ENCODE assay signal across 1 cellular context in the genomic region with DNA sequence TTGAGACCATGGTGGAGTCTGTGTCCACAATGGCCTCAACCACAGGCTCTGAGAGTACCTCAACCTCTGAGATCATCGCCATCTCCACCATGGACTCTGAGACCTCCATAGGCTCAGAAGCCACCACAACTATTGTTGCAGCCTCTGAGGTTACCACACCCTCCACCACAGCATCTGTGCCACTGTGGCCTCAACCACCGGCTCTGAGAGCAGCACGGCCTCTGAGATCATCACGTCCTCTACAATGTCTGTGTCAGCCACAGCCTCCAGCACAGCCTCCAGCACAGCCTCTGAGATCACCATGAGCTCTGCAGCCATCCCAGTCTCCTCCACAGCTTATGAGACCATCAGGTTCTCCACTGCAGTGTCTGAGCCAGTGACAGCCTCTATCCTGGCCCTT.
TF ChIP-seq lines count a peak whose summit lies in the region.

No MANE protein-coding gene starts in this region.

TF ChIP-seq in GM12878, 131 proteins besides CTCF, POLR2A, EP300 and RAD21:
- TF ChIP-seq RUNX3 (IDR thresholded peaks at IDR 0.05; ENCODE audit: low read length) (peak; percentile 49; the same call in 1 of the 2 replicates), BACH1 (IDR thresholded peaks at IDR 0.05; ENCODE audit: borderline replicate concordance) (no peak)
